34 cellular contexts compared by ENCODE assay signal in the genomic region with DNA sequence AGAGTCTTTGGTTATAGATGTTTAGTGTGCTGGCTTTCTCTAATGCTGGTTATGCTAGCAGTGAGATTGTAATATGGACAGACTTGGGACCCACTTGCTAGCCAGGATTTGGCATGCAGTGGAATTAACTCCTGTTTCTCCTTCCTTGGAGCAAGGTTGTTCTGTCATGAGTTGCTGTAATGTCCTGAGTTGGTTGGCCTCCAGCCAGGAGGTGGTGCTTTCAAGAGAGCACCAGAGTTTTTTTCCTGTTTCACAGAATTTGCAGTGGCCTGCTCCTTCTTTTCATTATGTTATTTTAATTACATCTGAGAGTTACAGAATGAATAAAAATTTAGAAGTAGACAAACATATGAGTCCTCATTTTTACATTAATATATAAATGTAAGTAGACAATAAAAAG.
"Had no signal": no experiment of that assay in that cellular context is flagged by ENCODE, and none has a peak within 500 bp of the region (broad histone marks: within the 10 kb centered on the region; RNA-seq: fewer than 3 reads in every experiment).

No MANE protein-coding gene starts in this region.

- DNase-seq: Karpas-422, Kasumi-1, MG63, MM.1S, MV-4-11, NCI-H1048, NCI-H1092, NCI-H1092 treated with DMSO at 0.1 percent for 48 hours, NCI-H1105, NCI-H1105 treated with DMSO at 0.1 percent for 48 hours, NCI-H1417, NCI-H1417 treated with DMSO at 0.1 percent for 48 hours, NCI-H1436, NCI-H1436 treated with DMSO at 0.1 percent for 48 hours, NCI-H146, NCI-H1694, NCI-H1694 treated with DMSO at 0.1 percent for 48 hours, NCI-H187, NCI-H187 treated with DMSO at 0.1 percent for 48 hours, NCI-H1930, NCI-H2029, NCI-H2029 treated with DMSO at 0.1 percent for 48 hours, NCI-H2081, NCI-H2081 treated with DMSO at 0.1 percent for 48 hours, NCI-H2107, NCI-H2171, NCI-H2171 treated with DMSO at 0.1 percent for 48 hours, NCI-H2227 treated with DMSO at 0.1 percent for 48 hours, NCI-H226, NCI-H345, NCI-H446, NCI-H446 treated with DMSO at 0.1 percent for 48 hours, NCI-H510A had no signal

- H3K4me3 ChIP-seq: MG63 had no signal

- H3K36me3 ChIP-seq: MG63 had no signal

- H3K27me3 ChIP-seq: MG63 had no signal

- H3K27ac ChIP-seq: KMS-11 had no signal
